8 cellular contexts compared by ENCODE assay signal in genomic region chr16:67659675-67660563, GRCh38. TPM values are rescaled to one million over a fixed set of nuclear protein-coding genes. Genes with fewer than 3 reads are reported as not detected.
A peak's percentile ranks its signal among the peaks of the same experiment; 100 is the strongest.
DNase-seq lines count a peak whose midpoint lies in the region; ATAC-seq and TF ChIP-seq lines count a peak whose summit lies in the region.

TSS of gene ACD (minus strand) at chr16:67660260. CDS start at chr16:67660220, 40 bp downstream.

- peaks cover 24% of the 10 kb centered on the region for H3K4me1 ChIP-seq in DOHH2 (ENCODE audit: control insufficient read depth, low read length)

- H3K4me3 Mint-ChIP-seq in natural killer cell treated with Interleukin-12 subunit alpha and Interleukin-12 subunit beta and Interleukin-15 and Interleukin-18, amount 100 ng/mL, for 72 hours, result peak within 1 kb of the TSS; percentile 90

- DNase-seq in KBM-7, result peak; percentile 92
- peak; percentile 98 for DNase-seq in RWPE1 (ENCODE audit: low spot score)
- DNase-seq in activated T-helper 9 cell treated with anti-CD3 and anti-CD28 coated beads, Interleukin-2, amount 50 U/mL, for 16 hours (ENCODE audit: low read depth), result peak; percentile 93
- peak; percentile 83 for DNase-seq in fibroblast of mammary gland (ENCODE audit: low read depth)
- DNase-seq in natural killer cell treated with Interleukin-12 subunit alpha and Interleukin-12 subunit beta and Interleukin-15 and Interleukin-18, amount 100 ng/mL, for 72 hours (ENCODE audit: low spot score), result peak; percentile 94
- peak; percentile 96 for DNase-seq in stimulated activated naive CD8-positive, alpha-beta T cell treated with anti-CD3 and anti-CD28 coated beads, Interleukin-15, Interleukin-2, amounts not matched to agents 100 U/mL and 50 U/mL, for 24 hours

- H3K27ac ChIP-seq in DOHH2 (ENCODE audit: low read depth, low read length), result peak within 1 kb of the TSS; percentile 79
- H3K27ac ChIP-seq in RWPE1, result peak within 1 kb of the TSS; percentile 92

- H3K79me2 ChIP-seq in DOHH2 (ENCODE audit: control insufficient read depth, low read length), result peaks cover 29% of the 10 kb centered on the region

- H3K4me2 ChIP-seq in DOHH2 (ENCODE audit: low read length), result peak within 1 kb of the TSS; percentile 94

- no peaks in the 10 kb centered on the region for H3K9me2 ChIP-seq in DOHH2 (replicated peaks; ENCODE audit: control insufficient read depth, low read length)

- CTCF ChIA-PET in RWPE1 (lab: Yijun Ruan, JAX), result interaction anchor here (1.0 to 1.1 kb wide), 2 partner anchors 16 to 97 kb away, joined by 3 to 4 read pairs; partner anchors contain the start of gene CTCF

- H3K9me3 Mint-ChIP-seq in natural killer cell treated with Interleukin-12 subunit alpha and Interleukin-12 subunit beta and Interleukin-15 and Interleukin-18, amount 100 ng/mL, for 72 hours, result no peaks in the 10 kb centered on the region

- no peaks in the 10 kb centered on the region for H3K27me3 Mint-ChIP-seq in natural killer cell treated with Interleukin-12 subunit alpha and Interleukin-12 subunit beta and Interleukin-15 and Interleukin-18, amount 100 ng/mL, for 72 hours

- H3K27me3 ChIP-seq in DOHH2 (ENCODE audit: control insufficient read depth, low read length), result no peaks in the 10 kb centered on the region

- peaks cover under 1% of the 10 kb centered on the region; the same call in 1 of the 2 replicates for H3F3A ChIP-seq in DOHH2 (ENCODE audit: control insufficient read depth, insufficient read depth)

- no peaks in the 10 kb centered on the region for H3K36me3 Mint-ChIP-seq in natural killer cell treated with Interleukin-12 subunit alpha and Interleukin-12 subunit beta and Interleukin-15 and Interleukin-18, amount 100 ng/mL, for 72 hours

- in situ Hi-C loops in KBM-7 (cut with MboI; ENCODE audit: low pct_unique_long_range_greater_than_20kb, low sequenced_read_pairs), result loop anchor here (10.0 kb wide), 1 partner anchor 115 kb away; no protein-coding TSS in a partner anchor

- peaks cover 66% of the 10 kb centered on the region for H3K36me3 ChIP-seq in DOHH2 (ENCODE audit: control insufficient read depth, low read length)

- peaks cover 4% of the 10 kb centered on the region; the same call in 1 of the 2 replicates for H4K20me1 ChIP-seq in DOHH2 (ENCODE audit: control insufficient read depth, insufficient read depth, low read depth, low read length)

- ATAC-seq in GM21717 (IDR thresholded peaks at IDR 0.05; ENCODE audit: unreplicated experiment), result peak; percentile 59
- peak; percentile 81 to 89 for ATAC-seq in natural killer cell treated with Interleukin-12 subunit alpha and Interleukin-12 subunit beta and Interleukin-15 and Interleukin-18, amount 100 ng/mL, for 72 hours
- ATAC-seq in stimulated activated naive CD8-positive, alpha-beta T cell treated with anti-CD3 and anti-CD28 coated beads, Interleukin-15, Interleukin-2, amounts not matched to agents 100 U/mL and 50 U/mL, for 24 hours, result peak; percentile 47

- peak within 1 kb of the TSS; percentile 86 to 93 for H3K27ac Mint-ChIP-seq in natural killer cell treated with Interleukin-12 subunit alpha and Interleukin-12 subunit beta and Interleukin-15 and Interleukin-18, amount 100 ng/mL, for 72 hours

- POLR2A ChIA-PET in RWPE1 (lab: Yijun Ruan, JAX; ENCODE audit: low non-redundant PET), result no interaction called here

- H3K4me3 ChIP-seq in DOHH2 (ENCODE audit: low read length) (peak within 1 kb of the TSS; percentile 98), fibroblast of mammary gland (ENCODE audit: control insufficient read depth, low read depth, low read length) (peak within 1 kb of the TSS; percentile 86)

- no peak for TF ChIP-seq CTCF in DOHH2 (IDR thresholded peaks at IDR 0.05; ENCODE audit: low read depth, low read length, poor library complexity, severe bottlenecking)
- no peak for TF ChIP-seq CTCF in RWPE1 (conservative IDR thresholded peaks at IDR 0.05; ENCODE audit: low read depth)
- no peak for TF ChIP-seq CTCF in fibroblast of mammary gland (conservative IDR thresholded peaks at IDR 0.05; ENCODE audit: control insufficient read depth, insufficient read depth, low read depth, low read length)

- H3K4me1 Mint-ChIP-seq in natural killer cell treated with Interleukin-12 subunit alpha and Interleukin-12 subunit beta and Interleukin-15 and Interleukin-18, amount 100 ng/mL, for 72 hours (ENCODE audit: low read depth in 2 of 2), result peaks cover 8 to 23% of the 10 kb centered on the region in 2 donors

- H3K9me3 ChIP-seq in DOHH2 (ENCODE audit: control insufficient read depth, insufficient read depth, low read length), result no peaks in the 10 kb centered on the region

RNA-seq across cellular contexts. Expression of gene ACD, which starts in this region (rescaled TPM):
- total RNA-seq in natural killer cell treated with Interleukin-12 subunit alpha and Interleukin-12 subunit beta and Interleukin-15 and Interleukin-18, amount 100 ng/mL, for 72 hours, result 10 to 100 TPM; 54.9 to 91.3 TPM

Comparison
In these comparisons a context has a peak if more than half of its experiments do, and no peak if none do; other contexts are left out.
1. Peak in every context shown above with its lines: DNase-seq, ATAC-seq, H3K4me3 ChIP-seq and H3K27ac ChIP-seq.